In genomic region chr2:12552092-12552491, GRCh38 we compare ENCODE assay signal across 14 cellular contexts.
"Had no signal": no experiment of that assay in that cellular context is flagged by ENCODE, and none has a peak within 500 bp of the region (broad histone marks: within the 10 kb centered on the region; RNA-seq: fewer than 3 reads in every experiment).

No MANE protein-coding gene starts in this region.

- H3K27ac Mint-ChIP-seq: immature natural killer cell; T-helper 2 cell treated with Interferon-gamma antibody and Interleukin-4, amounts not matched to agents 5 μg/mL and 100 μg/mL, for 36 hours had no signal

- H3K4me3 Mint-ChIP-seq: immature natural killer cell; T-helper 2 cell treated with Interferon-gamma antibody and Interleukin-4, amounts not matched to agents 5 μg/mL and 100 μg/mL, for 36 hours had no signal

- H3K27ac ChIP-seq: esophagus muscularis mucosa, sigmoid colon, thyroid gland had no signal

- H3K9me3 Mint-ChIP-seq: immature natural killer cell had no signal

- H3K27me3 ChIP-seq: esophagus muscularis mucosa, sigmoid colon, spleen, thyroid gland had no signal

- H3K4me3 ChIP-seq: esophagus muscularis mucosa, sigmoid colon, thyroid gland had no signal

- DNase-seq: activated CD4-positive, alpha-beta T cell treated with anti-CD3 and anti-CD28 coated beads, Interleukin-2, amount 50 U/mL, for 1 hour; activated naive CD4-positive, alpha-beta T cell; aorta; cortex of kidney; effector CD4-positive, alpha-beta T cell; glutamatergic neuron; hypothalamus; immature natural killer cell; sigmoid colon; spleen; stimulated activated CD4-positive, alpha-beta T cell treated with anti-CD3 and anti-CD28 coated beads, Interleukin-1b, Interleukin-23, amount 100 ng/mL, for 48 hours; thyroid gland had no signal

- H3K9me3 ChIP-seq: esophagus muscularis mucosa, sigmoid colon, spleen, thyroid gland had no signal

- H3K36me3 ChIP-seq: esophagus muscularis mucosa, sigmoid colon, spleen, thyroid gland had no signal
